Comparison of ENCODE assay signal across 21 cellular contexts in the genomic region with DNA sequence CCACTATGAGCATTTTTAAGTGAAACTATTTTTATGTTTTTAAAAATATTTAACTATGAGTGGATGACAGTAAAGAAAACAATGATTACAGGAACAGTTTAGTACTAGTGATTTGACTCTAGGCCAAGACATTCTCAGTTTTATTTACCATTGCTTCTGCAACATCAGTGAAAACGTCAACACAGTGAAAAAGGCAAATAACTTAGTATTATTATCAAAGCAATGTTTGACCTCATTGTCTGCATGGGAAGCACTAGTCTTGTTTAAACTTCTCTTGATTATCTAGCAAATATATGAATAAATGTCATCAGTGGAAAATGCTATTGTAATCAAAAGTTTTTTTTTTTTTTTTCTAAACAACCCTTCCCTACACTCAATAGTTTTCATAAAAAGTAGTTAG.
"Had no signal": no experiment of that assay in that cellular context is flagged by ENCODE, and none has a peak within 500 bp of the region (broad histone marks: within the 10 kb centered on the region; RNA-seq: fewer than 3 reads in every experiment).

No MANE protein-coding gene starts in this region.

- ATAC-seq: activated naive CD4-positive, alpha-beta T cell treated with anti-CD3 and anti-CD28 coated beads, Interleukin-2, amount 50 U/mL, for 72 hours; gastroesophageal sphincter; heart right ventricle; left ventricle myocardium superior had no signal

- H3K9me3 ChIP-seq: gastroesophageal sphincter had no signal

- FAIRE-seq: colon, urothelium cell line had no signal

- H3K4me1 ChIP-seq: gastroesophageal sphincter had no signal

- H3K4me3 ChIP-seq: gastroesophageal sphincter, heart right ventricle, tibial nerve had no signal

- DNase-seq: activated CD4-positive, alpha-beta T cell treated with anti-CD3 and anti-CD28 coated beads, Interleukin-2, amount 50 U/mL, for 4 hours; activated gamma-delta T cell; amniotic stem cell; caudate nucleus; endodermal cell; erythroblast; heart right ventricle; immature natural killer cell; left ventricle myocardium superior; occipital lobe; posterior cingulate gyrus; stimulated activated CD4-positive, alpha-beta T cell treated with anti-CD3 and anti-CD28 coated beads, Interleukin-2, amount 100 ng/mL, for 24 hours; stimulated activated naive CD4-positive, alpha-beta T cell treated with Interleukin-2 at 50 U/mL for 16 hours; substantia nigra; T-helper 2 cell; WERI-Rb-1 had no signal

- H3K36me3 ChIP-seq: gastroesophageal sphincter, heart right ventricle, tibial nerve, WERI-Rb-1 had no signal

- H3K27ac ChIP-seq: gastroesophageal sphincter, heart right ventricle, tibial nerve, WERI-Rb-1 had no signal

- H3K27me3 ChIP-seq: gastroesophageal sphincter, heart right ventricle, tibial nerve had no signal
